Comparison of ENCODE assay signal across 21 cellular contexts in genomic region chr4:16212138-16212782, GRCh38. TPM values are rescaled to one million over a fixed set of nuclear protein-coding genes. Genes with fewer than 3 reads are reported as not detected.
DNase-seq lines count a peak whose midpoint lies in the region; ATAC-seq, FAIRE-seq and TF ChIP-seq lines count a peak whose summit lies in the region.
"Had no signal": no experiment of that assay in that cellular context is flagged by ENCODE, and none has a peak within 500 bp of the region (broad histone marks: within the 10 kb centered on the region; RNA-seq: fewer than 3 reads in every experiment).

No MANE protein-coding gene starts in this region.

- WGBS in K562 (ENCODE audit: insufficient coverage, low coverage, missing lambda C conversion rate) = 83% methylated on average over 3 of the region's 3 CpGs

- H4K20me1 ChIP-seq in K562 (replicated peaks; ENCODE audit: control insufficient read depth, insufficient read depth, low read length) (no peaks in the 10 kb centered on the region; the same call in 1 of the 2 replicates), osteoblast (ENCODE audit: insufficient read depth, low read length) (peaks cover 5% of the 10 kb centered on the region)

- no peaks in the 10 kb centered on the region for H3K9me3 ChIP-seq in left ventricle myocardium inferior (replicated peaks)
- H3K9me3 ChIP-seq in K562 (replicated peaks; ENCODE audit: control insufficient read depth, insufficient read depth, low read depth, low read length) = no peaks in the 10 kb centered on the region
- H3K9me3 ChIP-seq in osteoblast (ENCODE audit: low read depth, low read length) = no peaks in the 10 kb centered on the region
- H3K9me3 ChIP-seq: ascending aorta, pancreas had no signal

- TF ChIP-seq POLR2A in K562 (conservative IDR thresholded peaks at IDR 0.05) = no peak

- no peaks in the 10 kb centered on the region for H3K27me3 ChIP-seq in left ventricle myocardium inferior (ENCODE audit: low read depth)
- no peaks in the 10 kb centered on the region for H3K27me3 ChIP-seq in HL-60 (ENCODE audit: insufficient read depth, poor library complexity, severe bottlenecking)
- no peaks in the 10 kb centered on the region for H3K27me3 ChIP-seq in K562 (ENCODE audit: control insufficient read depth in 2 of 2, insufficient read depth in 2 of 2, low read length in 2 of 2)
- H3K27me3 ChIP-seq in osteoblast (ENCODE audit: insufficient read depth, low read length) = no peaks in the 10 kb centered on the region
- H3K27me3 ChIP-seq: ascending aorta, pancreas had no signal

- H3K9me3 Mint-ChIP-seq in neural crest cell = no peaks in the 10 kb centered on the region
- H3K9me3 Mint-ChIP-seq: CD8-positive, alpha-beta memory T cell had no signal

- no peak overlapping the region for H3K4me2 ChIP-seq in K562 (ENCODE audit: insufficient read depth, low read length)
- no peak overlapping the region for H3K4me2 ChIP-seq in osteoblast (ENCODE audit: insufficient read depth, low read length)
- H3K4me2 ChIP-seq: PC-9 had no signal

- intact Hi-C loops in left ventricle myocardium superior (cut with micrococcal nuclease) = no loop called here
- intact Hi-C loops in left ventricle myocardium inferior (cut with micrococcal nuclease) = no loop called here
- intact Hi-C loops in K562 (cut with micrococcal nuclease) = no loop called here

- H3K4me1 ChIP-seq in left ventricle myocardium inferior (peaks cover 46% of the 10 kb centered on the region), K562 (replicated peaks in 1 of 2; ENCODE audit: control insufficient read depth in 2 of 2, insufficient read depth in 2 of 2, low read length in 2 of 2) (no peaks in the 10 kb centered on the region; a peak in 1 of 5 replicates), osteoblast (ENCODE audit: insufficient read depth, low read length) (no peaks in the 10 kb centered on the region)

- no peak for DNase-seq in left ventricle myocardium superior
- no peak for DNase-seq in left ventricle myocardium inferior
- DNase-seq in HL-60 (ENCODE audit: low read depth in 1 of 2, low spot score in 1 of 2) = peak in 1 of 2 experiments; percentile 42
- DNase-seq in K562 (ENCODE audit: extremely low read depth in 1 of 4, low spot score in 3 of 4) = no peak
- DNase-seq in neural crest cell (ENCODE audit: low read depth, low spot score) = no peak
- DNase-seq in NCI-H748 (lab: John Stamatoyannopoulos, UW; ENCODE audit: unreplicated experiment) = no peak
- no peak for DNase-seq in osteoblast (ENCODE audit: insufficient read length, low spot score, missing footprints)
- no peak for DNase-seq in effector CD4-positive, alpha-beta T cell
- DNase-seq: activated CD4-positive, alpha-beta T cell treated with anti-CD3 and anti-CD28 coated beads, Interleukin-2, amount 50 U/mL, for 1 hour; activated CD8-positive, alpha-beta memory T cell treated with anti-CD3 and anti-CD28 coated beads, Interleukin-2, amount 50 U/mL, for 48 hours; CD8-positive, alpha-beta memory T cell; DMS153; NCI-H1417 treated with DMSO at 0.1 percent for 48 hours; pancreas; PC-9; SIG-M5; stimulated activated CD4-positive, alpha-beta T cell treated with anti-CD3 and anti-CD28 coated beads, Interleukin-4, amount 100 ng/mL, for 4 hours; stimulated activated naive CD4-positive, alpha-beta T cell treated with Interleukin-2 at 50 U/mL for 16 hours had no signal

- no peak overlapping the region for H2AFZ ChIP-seq in K562 (ENCODE audit: low read depth, low read length)
- no peak overlapping the region for H2AFZ ChIP-seq in osteoblast (ENCODE audit: low read length)
- H2AFZ ChIP-seq: PC-9 had no signal

- no peaks in the 10 kb centered on the region for H3K36me3 Mint-ChIP-seq in neural crest cell (ENCODE audit: low read depth)

- CTCF ChIA-PET in K562 (lab: Yijun Ruan, JAX; ENCODE audit: low intra/inter-chr PET ratio) = no interaction called here

- H3K36me3 ChIP-seq in left ventricle myocardium inferior = peaks cover 17% of the 10 kb centered on the region
- H3K36me3 ChIP-seq in K562 (ENCODE audit: control insufficient read depth, insufficient read depth, low read length) = peaks cover 37% of the 10 kb centered on the region
- H3K36me3 ChIP-seq in osteoblast (ENCODE audit: insufficient read depth, low read length) = no peaks in the 10 kb centered on the region
- H3K36me3 ChIP-seq: pancreas had no signal

- H3K27ac Mint-ChIP-seq in neural crest cell (ENCODE audit: unreplicated experiment) = peak overlapping the region; percentile 1
- H3K27ac Mint-ChIP-seq: activated naive CD8-positive, alpha-beta T cell had no signal

- no peaks in the 10 kb centered on the region for H3K9me1 ChIP-seq in K562 (ENCODE audit: control insufficient read depth, insufficient read depth, low read length)

- H3K27ac ChIP-seq in left ventricle myocardium inferior (replicated peaks) = no peak overlapping the region
- peak overlapping the region; percentile 22; the same call in 1 of the 2 replicates for H3K27ac ChIP-seq in HL-60 (replicated peaks)
- H3K27ac ChIP-seq in K562 (ENCODE audit: extremely low read depth, low read depth, low read length) = no peak overlapping the region
- H3K27ac ChIP-seq in osteoblast (ENCODE audit: low read depth, low read length) = no peak overlapping the region
- H3K27ac ChIP-seq: ascending aorta, pancreas, PC-9 had no signal

- H3K4me3 Mint-ChIP-seq in neural crest cell = no peak overlapping the region
- H3K4me3 Mint-ChIP-seq: activated naive CD8-positive, alpha-beta T cell; CD8-positive, alpha-beta memory T cell had no signal

- no peak for TF ChIP-seq EP300 in K562 (IDR thresholded peaks at IDR 0.05; ENCODE audit: low read length)

- H3K4me3 ChIP-seq in left ventricle myocardium inferior (no peak overlapping the region), HL-60 (replicated peaks; ENCODE audit: insufficient read depth, low read length) (no peak overlapping the region), K562 (no peak overlapping the region), osteoblast (ENCODE audit: insufficient read depth, low read length) (no peak overlapping the region)
- H3K4me3 ChIP-seq: ascending aorta, pancreas, PC-9 had no signal

- no peaks in the 10 kb centered on the region for H3K27me3 Mint-ChIP-seq in neural crest cell (ENCODE audit: low read depth)
- H3K27me3 Mint-ChIP-seq: activated naive CD8-positive, alpha-beta T cell; CD8-positive, alpha-beta memory T cell had no signal

- BruUV-seq in K562 (replicated peaks; lab: Mats Ljungman, UMichigan) = no TSS peak

- no peaks in the 10 kb centered on the region for H3K4me1 Mint-ChIP-seq in neural crest cell

- ATAC-seq in left ventricle myocardium superior (peak; percentile 27), K562 (peak; percentile 73)

- no peak for FAIRE-seq in K562 (lab: Jason Lieb, UNC)
- FAIRE-seq: H1, pancreas had no signal

- POLR2A ChIA-PET in K562 (lab: Yijun Ruan, JAX) = interaction anchor here (0.6 to 1.4 kb wide), 3 partner anchors 9 to 1584 kb away, joined by 3 to 6 read pairs (median 3); no protein-coding TSS in a partner anchor

- no peak overlapping the region for H3K9ac ChIP-seq in K562 (ENCODE audit: insufficient read depth in 1 of 2, low read depth in 2 of 2, low read length in 2 of 2)

- no peak for TF ChIP-seq RAD21 in K562 (CRISPR knock-in tag; conservative IDR thresholded peaks at IDR 0.05 in 1 of 2, IDR thresholded peaks at IDR 0.05 in 1 of 2)

- in situ Hi-C loops in K562 (cut with MboI) = no loop called here

- peaks cover 53% of the 10 kb centered on the region for H3K79me2 ChIP-seq in K562 (ENCODE audit: control insufficient read depth, insufficient read depth, low read length)
- H3K79me2 ChIP-seq in osteoblast (ENCODE audit: insufficient read depth, low read length) = peaks cover 12% of the 10 kb centered on the region

- TF ChIP-seq CTCF in left ventricle myocardium inferior (IDR thresholded peaks at IDR 0.05; ENCODE audit: borderline replicate concordance) (no peak), HL-60 (IDR thresholded peaks at IDR 0.05; ENCODE audit: insufficient read depth, low read length) (no peak), K562 (IDR thresholded peaks at IDR 0.05 in 2 of 3, conservative IDR thresholded peaks at IDR 0.05 in 1 of 3; ENCODE audit: insufficient read depth in 2 of 3, low read depth in 1 of 3, low read length in 3 of 3) (no peak), neural crest cell (conservative IDR thresholded peaks at IDR 0.05) (no peak), osteoblast (IDR thresholded peaks at IDR 0.05; ENCODE audit: extremely low read depth, low read depth, low read length) (no peak)

TF ChIP-seq in K562, 482 proteins besides CTCF, POLR2A, EP300 and RAD21 (continues in another document):
- TF ChIP-seq HDAC3 (IDR thresholded peaks at IDR 0.05; ENCODE audit: borderline replicate concordance, partially characterized antibody) = no peak

RNA-seq across cellular contexts. Expression of gene TAPT1, which starts 14.0 kb away (rescaled TPM):
- 40.9 TPM for total RNA-seq in left ventricle myocardium superior
- total RNA-seq in left ventricle myocardium inferior = 35.3 TPM
- total RNA-seq in K562 (2011; cell fraction: chromatin; rRNA removed; ENCODE audit: low replicate concordance) = 55.5 and 117 TPM in 2 replicates
- 30.7 and 36.2 TPM in 2 replicates for total RNA-seq in K562 (2011; cell fraction: nucleolus; rRNA removed)
- 54.6 and 84.4 TPM in 2 replicates for total RNA-seq in K562 (2011; cell fraction: nucleoplasm; rRNA removed)
- 10.2 and 10.3 TPM in 2 replicates for total RNA-seq in K562 (2014; rRNA removed)
- total RNA-seq in K562 (2014; rRNA removed; fragmentation: Illumina TruSeq; extraction: Trizol) = 28.6 and 28.7 TPM in 2 replicates
- 19.9 and 22.7 TPM in 2 replicates for total RNA-seq in K562 (2015; rRNA removed; fragmentation: Illumina TruSeq; extraction: Trizol)
- total RNA-seq in K562 (2021) = 20.9 and 27.6 TPM in 2 replicates
- 35.0 and 36.7 TPM in 2 replicates for polyA plus RNA-seq in K562 (2011; rRNA removed)
- 9.9 and 17.5 TPM in 2 replicates for polyA plus RNA-seq in K562 (2011; cell fraction: cytosol; rRNA removed)
- 34.8 and 53.3 TPM in 2 replicates for polyA plus RNA-seq in K562 (2011; cell fraction: nucleus; rRNA removed)
- polyA plus RNA-seq in K562 (2012) = 9.3 and 24.5 TPM in 2 replicates
- polyA plus RNA-seq in K562 (2014; fragmentation: Illumina TruSeq; extraction: Trizol) = 18.5 and 20.7 TPM in 2 replicates
- 1 to 10 TPM; 1.6 to 2.7 TPM for polyA plus RNA-seq in K562 (2014; fragmentation: Nextera tagmentation; extraction: Ambion mirVana)
- polyA plus RNA-seq in K562 (2014; rRNA removed) = 15.2 and 16.6 TPM in 2 replicates
- polyA minus RNA-seq in K562 (2011; rRNA and poly(A)+ RNA removed) = 47.2 and 58.1 TPM in 2 replicates
- polyA minus RNA-seq in K562 (2011; cell fraction: cytosol; rRNA and poly(A)+ RNA removed) = 11.8 and 18.6 TPM in 2 replicates
- 31.8 and 78.0 TPM in 2 replicates for polyA minus RNA-seq in K562 (2011; cell fraction: nucleus; rRNA and poly(A)+ RNA removed)
- total RNA-seq in neural crest cell = 18.1 and 23.6 TPM in 2 replicates
- total RNA-seq in osteoblast = 18.0 and 19.5 TPM in 2 replicates
